ENCODE assay signal across 12 cellular contexts in genomic region chr6:128124713-128125112, GRCh38.
DNase-seq lines count a peak whose midpoint lies in the region; ATAC-seq, FAIRE-seq and TF ChIP-seq lines count a peak whose summit lies in the region.
"Had no signal": no experiment of that assay in that cellular context is flagged by ENCODE, and none has a peak within 500 bp of the region (broad histone marks: within the 10 kb centered on the region; RNA-seq: fewer than 3 reads in every experiment).

No MANE protein-coding gene starts in this region.

- H3K36me3 Mint-ChIP-seq in Caco-2 (ENCODE audit: insufficient read depth, unreplicated experiment): peaks cover 5% of the 10 kb centered on the region

- no peak overlapping the region for H3K4me3 Mint-ChIP-seq in Caco-2 (ENCODE audit: unreplicated experiment)

- H3K9me3 ChIP-seq in Caco-2 (no peaks in the 10 kb centered on the region), lower lobe of right lung (no peaks in the 10 kb centered on the region)
- H3K9me3 ChIP-seq: testis had no signal

- TF ChIP-seq CTCF in Caco-2 (IDR thresholded peaks at IDR 0.05; ENCODE audit: insufficient read depth in 1 of 2, low read depth in 1 of 2, low read length in 1 of 2, severe bottlenecking in 1 of 2, unreplicated experiment in 1 of 2): no peak
- TF ChIP-seq CTCF in lower lobe of right lung (IDR thresholded peaks at IDR 0.05): no peak

- no peaks in the 10 kb centered on the region for H3K9me3 Mint-ChIP-seq in Caco-2 (ENCODE audit: unreplicated experiment)

- POLR2A ChIA-PET in Caco-2 (lab: Charles Lee): no interaction called here

- DNase-seq in Caco-2 (peak; percentile 41 to 43), HT-29 (ENCODE audit: low spot score) (peak; percentile 33), amniotic epithelial cell (ENCODE audit: low read depth) (peak; percentile 71), kidney glomerular epithelial cell (lab: John Stamatoyannopoulos, UW) (peak; percentile 50), HTR-8/SVneo (ENCODE audit: insufficient read length, low spot score) (no peak), Right ventricle myocardium superior (no peak), lower lobe of right lung (no peak)
- DNase-seq: left ventricle myocardium superior, NCI-H2171 treated with DMSO at 0.1 percent for 48 hours, T-helper 9 cell, testis had no signal

- H3K4me3 ChIP-seq in Caco-2 (ENCODE audit: low read depth, low read length) (no peak overlapping the region), lower lobe of right lung (no peak overlapping the region)
- H3K4me3 ChIP-seq: testis had no signal

- CTCF ChIA-PET in Caco-2 (lab: Charles Lee): no interaction called here

- H3K4me1 ChIP-seq in Caco-2 (peaks cover 10% of the 10 kb centered on the region; the same call in 1 of the 2 replicates), lower lobe of right lung (no peaks in the 10 kb centered on the region)
- H3K4me1 ChIP-seq: testis had no signal

- H3K27ac Mint-ChIP-seq in Caco-2 (ENCODE audit: unreplicated experiment): peak overlapping the region; percentile 24

- H3K36me3 ChIP-seq in Caco-2 (ENCODE audit: control insufficient read depth, insufficient read depth, low read length) (0 out of 2 replicates have a peak, but pooled peaks cover 1% of the 10 kb centered on the region), lower lobe of right lung (no peaks in the 10 kb centered on the region)

- H3K4me1 Mint-ChIP-seq in Caco-2 (ENCODE audit: low read depth, unreplicated experiment): peaks cover 16% of the 10 kb centered on the region

- H3K27me3 ChIP-seq in Caco-2 (replicated peaks; ENCODE audit: control insufficient read depth, insufficient read depth, low read length) (no peaks in the 10 kb centered on the region), lower lobe of right lung (ENCODE audit: low read depth) (no peaks in the 10 kb centered on the region)
- H3K27me3 ChIP-seq: testis had no signal

- ATAC-seq in Right ventricle myocardium superior (ENCODE audit: poor library complexity) (no peak), lower lobe of right lung (no peak), HG02938 (IDR thresholded peaks at IDR 0.05; ENCODE audit: unreplicated experiment) (no peak)
- ATAC-seq: left ventricle myocardium superior had no signal

- no peak for FAIRE-seq in HTR-8/SVneo (lab: Jason Lieb, UNC)

- no TSS peak for BruUV-seq in Caco-2 (replicated peaks; lab: Mats Ljungman, UMichigan)

- no peak overlapping the region for H3K27ac ChIP-seq in lower lobe of right lung
- H3K27ac ChIP-seq: testis had no signal

- intact Hi-C loops in Caco-2 (cut with micrococcal nuclease; ENCODE audit: unreplicated experiment) (no loop called here), Right ventricle myocardium superior (cut with DNase I) (no loop called here), lower lobe of right lung (cut with DNase I) (no loop called here)

- no peaks in the 10 kb centered on the region for H3K27me3 Mint-ChIP-seq in Caco-2 (ENCODE audit: insufficient read depth, unreplicated experiment)

Comparison
In these comparisons a context has a peak if more than half of its experiments do, and no peak if none do; other contexts are left out.
1. DNase-seq: peak in Caco-2 (2 of 2), HT-29 (single experiment), amniotic epithelial cell (single experiment) and kidney glomerular epithelial cell (single experiment); none in HTR-8/SVneo (single experiment), Right ventricle myocardium superior (single experiment) and lower lobe of right lung (single experiment).